8 cellular contexts compared by ENCODE assay signal in the genomic region with DNA sequence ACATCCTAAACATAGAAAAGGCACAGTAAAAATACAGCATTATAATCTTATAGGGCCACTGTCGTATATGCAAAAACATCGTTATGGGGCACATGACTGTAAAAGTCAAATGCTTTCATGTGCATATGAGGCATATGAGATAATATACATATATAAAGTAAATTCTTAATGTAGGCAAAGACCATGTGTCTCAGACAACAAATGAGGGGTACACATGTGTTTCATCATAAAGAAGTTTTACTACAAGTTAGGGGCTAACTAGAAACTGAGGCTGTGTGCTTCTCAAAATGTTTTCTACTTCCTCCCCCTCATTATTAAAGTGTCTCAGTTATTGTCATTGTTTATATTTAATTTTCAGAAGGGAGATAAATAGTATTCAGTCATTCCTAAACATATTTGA.
"Had no signal": no experiment of that assay in that cellular context is flagged by ENCODE, and none has a peak within 500 bp of the region (broad histone marks: within the 10 kb centered on the region; RNA-seq: fewer than 3 reads in every experiment).

No MANE protein-coding gene starts in this region.

- ATAC-seq: GM12878 had no signal

- DNase-seq: GDM1, GF-D8 had no signal

- FAIRE-seq: G401.6, GM12878, GM12891, GM12892, GM18507, GM19239 had no signal

- H3K4me3 ChIP-seq: GM12878 had no signal
